In genomic region chr20:33689973-33690372, GRCh38 we compare ENCODE assay signal across 10 cellular contexts. TPM values are rescaled to one million over a fixed set of nuclear protein-coding genes. Genes with fewer than 3 reads are reported as not detected.
DNase-seq lines count a peak whose midpoint lies in the region; ATAC-seq and TF ChIP-seq lines count a peak whose summit lies in the region.
"Had no signal": no experiment of that assay in that cellular context is flagged by ENCODE, and none has a peak within 500 bp of the region (broad histone marks: within the 10 kb centered on the region; RNA-seq: fewer than 3 reads in every experiment).

No MANE protein-coding gene starts in this region.

- H4K8ac ChIP-seq in mesendoderm (ENCODE audit: low read depth, low read length): no peak overlapping the region

- H2BK120ac ChIP-seq in mesendoderm (ENCODE audit: low read depth, low read length): no peak overlapping the region

- no peak overlapping the region for H2BK5ac ChIP-seq in mesendoderm (ENCODE audit: low read length)

- no TSS peak for BruUV-seq in PC-9 (replicated peaks; lab: Mats Ljungman, UMichigan)

- H4K5ac ChIP-seq in mesendoderm (ENCODE audit: low read length): no peak overlapping the region

- peak; percentile 8 for DNase-seq in Caki2 (ENCODE audit: low read depth)
- peak in 1 of 2 experiments; percentile 39 for DNase-seq in PC-9
- peak; percentile 83 for DNase-seq in activated naive CD4-positive, alpha-beta T cell treated with anti-CD3 and anti-CD28 coated beads for 36 hours
- DNase-seq in naive thymus-derived CD4-positive, alpha-beta T cell: peak in 3 of 9 donors; percentile 30 to 57 (median 56)
- no peak for DNase-seq in mesendoderm
- no peak for DNase-seq in NCI-H1417 treated with DMSO at 0.1 percent for 48 hours (lab: John Stamatoyannopoulos, UW)
- no peak for DNase-seq in NCI-H1694 treated with DMSO at 0.1 percent for 48 hours (lab: John Stamatoyannopoulos, UW)
- DNase-seq: trophoblast cell had no signal

- H3K9ac ChIP-seq in mesendoderm (ENCODE audit: low read length): no peak overlapping the region

- in situ Hi-C loops in Caki2 (cut with HindIII; ENCODE audit: low pct_unique_long_range_greater_than_20kb, low sequenced_read_pairs): no loop called here

- no peak overlapping the region for H2BK15ac ChIP-seq in mesendoderm (replicated peaks; ENCODE audit: low read depth)

- H3K27me3 ChIP-seq in PC-9 (ENCODE audit: insufficient read depth, low read depth): no peaks in the 10 kb centered on the region
- H3K27me3 ChIP-seq in naive thymus-derived CD4-positive, alpha-beta T cell (ENCODE audit: control insufficient read depth in 2 of 2, insufficient read depth in 2 of 2, low read length in 2 of 2): no peaks in the 10 kb centered on the region
- H3K27me3 ChIP-seq in mesendoderm (ENCODE audit: insufficient read depth, low read length, poor library complexity): no peaks in the 10 kb centered on the region

- POLR2A ChIA-PET in PC-9 (lab: Charles Lee; ENCODE audit: unreplicated experiment): interaction anchor here (0.6 to 0.7 kb wide), 2 partner anchors 229 to 496 kb away, joined by 5 to 14 read pairs; no protein-coding TSS in a partner anchor
- POLR2A ChIA-PET in naive thymus-derived CD4-positive, alpha-beta T cell (lab: Charles Lee): interaction anchor here (0.6 to 2.9 kb wide), 9 partner anchors 10 to 167 kb away, joined by 3 to 19 read pairs (median 7); partner anchors contain the start of genes ACTL10, C20orf144, PXMP4 and ZNF341

- peaks cover 4% of the 10 kb centered on the region for H3K36me3 Mint-ChIP-seq in activated naive CD4-positive, alpha-beta T cell treated with anti-CD3 and anti-CD28 coated beads for 36 hours (ENCODE audit: low read depth)
- peaks cover 0 to 4% (median 0%) of the 10 kb centered on the region in 5 donors for H3K36me3 Mint-ChIP-seq in naive thymus-derived CD4-positive, alpha-beta T cell
- H3K36me3 Mint-ChIP-seq: memory B cell had no signal

- no peaks in the 10 kb centered on the region for H4K20me1 ChIP-seq in PC-9 (ENCODE audit: insufficient read depth)

- peak; percentile 12 for ATAC-seq in naive thymus-derived CD4-positive, alpha-beta T cell
- ATAC-seq in HG03342 (IDR thresholded peaks at IDR 0.05; ENCODE audit: unreplicated experiment): no peak

- WGBS in mesendoderm (ENCODE audit: extremely low coverage, insufficient coverage, low lambda C conversion rate): no CpG with 5 or more reads among the region's 4 CpGs

- H3K56ac ChIP-seq in mesendoderm (ENCODE audit: low read length): no peak overlapping the region

- TF ChIP-seq CTCF in PC-9 (conservative IDR thresholded peaks at IDR 0.05): no peak

- H3K4me2 ChIP-seq in PC-9: peak overlapping the region; percentile 48
- H3K4me2 ChIP-seq in mesendoderm (ENCODE audit: low read length): no peak overlapping the region

- H3K27ac Mint-ChIP-seq in activated naive CD4-positive, alpha-beta T cell treated with anti-CD3 and anti-CD28 coated beads for 36 hours: peak overlapping the region; percentile 76
- peak overlapping the region; percentile 4 to 95 (median 77) for H3K27ac Mint-ChIP-seq in naive thymus-derived CD4-positive, alpha-beta T cell
- H3K27ac Mint-ChIP-seq: memory B cell had no signal

- CTCF ChIA-PET in PC-9 (lab: Charles Lee): interaction anchor here (0.6 kb wide), 1 partner anchor 36 kb away, joined by 3 read pairs; no protein-coding TSS in a partner anchor
- CTCF ChIA-PET in activated naive CD4-positive, alpha-beta T cell treated with anti-CD3 and anti-CD28 coated beads for 36 hours (lab: Charles Lee): interaction anchor here (0.6 to 0.7 kb wide), 3 partner anchors 23 to 247 kb away, joined by 4 to 5 read pairs (median 4); no protein-coding TSS in a partner anchor
- CTCF ChIA-PET in naive thymus-derived CD4-positive, alpha-beta T cell (lab: Charles Lee): interaction anchor here (0.8 kb wide), 1 partner anchor 722 kb away, joined by 4 read pairs; no protein-coding TSS in a partner anchor

- H3K9me2 ChIP-seq in PC-9 (ENCODE audit: insufficient read depth): no peaks in the 10 kb centered on the region

- peak overlapping the region; percentile 25 for H3K4me3 Mint-ChIP-seq in activated naive CD4-positive, alpha-beta T cell treated with anti-CD3 and anti-CD28 coated beads for 36 hours
- peak overlapping the region in 9 of 10 donors; percentile 18 to 73 (median 61) for H3K4me3 Mint-ChIP-seq in naive thymus-derived CD4-positive, alpha-beta T cell
- H3K4me3 Mint-ChIP-seq: memory B cell had no signal

- no peaks in the 10 kb centered on the region for H3K9me3 Mint-ChIP-seq in activated naive CD4-positive, alpha-beta T cell treated with anti-CD3 and anti-CD28 coated beads for 36 hours
- no peaks in the 10 kb centered on the region for H3K9me3 Mint-ChIP-seq in naive thymus-derived CD4-positive, alpha-beta T cell
- H3K9me3 Mint-ChIP-seq: memory B cell had no signal

- no peaks in the 10 kb centered on the region for H3K36me3 ChIP-seq in PC-9 (ENCODE audit: low read depth)
- no peaks in the 10 kb centered on the region for H3K36me3 ChIP-seq in naive thymus-derived CD4-positive, alpha-beta T cell (ENCODE audit: control insufficient read depth in 2 of 3, insufficient read depth in 3 of 3, low read length in 3 of 3)
- no peaks in the 10 kb centered on the region for H3K36me3 ChIP-seq in mesendoderm (ENCODE audit: control insufficient read depth, insufficient read depth, low read length)

- H3K18ac ChIP-seq in mesendoderm (ENCODE audit: low read length): no peak overlapping the region

- no peaks in the 10 kb centered on the region for H3K9me3 ChIP-seq in PC-9 (ENCODE audit: insufficient read depth, low read depth)
- no peaks in the 10 kb centered on the region for H3K9me3 ChIP-seq in naive thymus-derived CD4-positive, alpha-beta T cell (ENCODE audit: control insufficient read depth in 2 of 3, low read length in 3 of 3)

- no peaks in the 10 kb centered on the region for H3K79me1 ChIP-seq in mesendoderm (ENCODE audit: low read length)

- peaks cover 44% of the 10 kb centered on the region for H3K4me1 Mint-ChIP-seq in activated naive CD4-positive, alpha-beta T cell treated with anti-CD3 and anti-CD28 coated beads for 36 hours (ENCODE audit: low read depth)
- peaks cover 11 to 50% (median 37%) of the 10 kb centered on the region in 7 donors for H3K4me1 Mint-ChIP-seq in naive thymus-derived CD4-positive, alpha-beta T cell

- H3F3A ChIP-seq in PC-9 (ENCODE audit: insufficient read depth, low read depth): peaks cover 14% of the 10 kb centered on the region; the same call in 1 of the 2 replicates

- H3K4me1 ChIP-seq in PC-9 (replicated peaks; ENCODE audit: insufficient read depth): peaks cover 20% of the 10 kb centered on the region
- H3K4me1 ChIP-seq in naive thymus-derived CD4-positive, alpha-beta T cell (ENCODE audit: control insufficient read depth in 2 of 2, insufficient read depth in 2 of 2, low read length in 2 of 2): peaks cover 3 to 26% of the 10 kb centered on the region in 2 donors
- peaks cover 5% of the 10 kb centered on the region for H3K4me1 ChIP-seq in mesendoderm (ENCODE audit: control insufficient read depth, low read depth, low read length)

- H3K4ac ChIP-seq in mesendoderm (ENCODE audit: low read depth, low read length): no peak overlapping the region

- H3K27ac ChIP-seq in PC-9 (no peak overlapping the region), mesendoderm (ENCODE audit: low read depth, low read length) (no peak overlapping the region)
- H3K27ac ChIP-seq in naive thymus-derived CD4-positive, alpha-beta T cell (ENCODE audit: low read depth, low read length): peak overlapping the region; percentile 28

- no peak overlapping the region for H3K4me3 ChIP-seq in PC-9
- H3K4me3 ChIP-seq in naive thymus-derived CD4-positive, alpha-beta T cell (ENCODE audit: low read length): no peak overlapping the region
- H3K4me3 ChIP-seq in mesendoderm (ENCODE audit: low read length): no peak overlapping the region

- H2AK5ac ChIP-seq in mesendoderm (ENCODE audit: low read length): no peak overlapping the region

- no peak overlapping the region for H3K23ac ChIP-seq in mesendoderm (ENCODE audit: low read length)

- no peak overlapping the region for H2AFZ ChIP-seq in PC-9

- intact Hi-C loops in PC-9 (cut with micrococcal nuclease; ENCODE audit: unreplicated experiment): no loop called here
- intact Hi-C loops in activated naive CD4-positive, alpha-beta T cell treated with anti-CD3 and anti-CD28 coated beads for 36 hours (cut with micrococcal nuclease): loop anchor here (1.0 to 5.0 kb wide), 2 partner anchors 30 to 87 kb away; partner anchors contain the start of gene PXMP4
- intact Hi-C loops in naive thymus-derived CD4-positive, alpha-beta T cell (cut with micrococcal nuclease): no loop called here

- H3K79me2 ChIP-seq in PC-9 (ENCODE audit: low read depth): peaks cover 6% of the 10 kb centered on the region
- peaks cover 7% of the 10 kb centered on the region for H3K79me2 ChIP-seq in mesendoderm (ENCODE audit: control insufficient read depth, insufficient read depth, low read length)

- H3K27me3 Mint-ChIP-seq in activated naive CD4-positive, alpha-beta T cell treated with anti-CD3 and anti-CD28 coated beads for 36 hours (ENCODE audit: low read depth): no peaks in the 10 kb centered on the region
- H3K27me3 Mint-ChIP-seq in naive thymus-derived CD4-positive, alpha-beta T cell: no peaks in the 10 kb centered on the region
- H3K27me3 Mint-ChIP-seq: memory B cell had no signal

RNA-seq across cellular contexts. Expression of gene E2F1, which starts 3.8 kb away (rescaled TPM):
- 45.9 and 60.9 TPM in 2 replicates for total RNA-seq in Caki2 (2014; rRNA removed; shearing (Covaris generic); ENCODE audit: low replicate concordance)
- total RNA-seq in PC-9 (2021): 31.5 and 31.6 TPM in 2 replicates
- total RNA-seq in activated naive CD4-positive, alpha-beta T cell treated with anti-CD3 and anti-CD28 coated beads for 36 hours: 10 to 100 TPM; 69.3 to 70.0 TPM
- 10 to 100 TPM in 1 of 5 experiments, 1 to 10 TPM in 3, under 1 TPM in 1; 0.98 to 61.6 (median 1.6) TPM for total RNA-seq in naive thymus-derived CD4-positive, alpha-beta T cell
- polyA plus RNA-seq in naive thymus-derived CD4-positive, alpha-beta T cell: under 1 TPM in 1 of 2 donors, not detected in 1; 0.46 TPM
- polyA plus RNA-seq in mesendoderm (2013, experiment 1 of 2): 20.7 TPM
- 20.1 TPM for polyA plus RNA-seq in mesendoderm (2013, experiment 2 of 2)

RNA-seq across cellular contexts. Expression of gene NECAB3, which starts 15.7 kb away (rescaled TPM):
- 30.2 and 96.4 TPM in 2 replicates for total RNA-seq in Caki2 (2014; rRNA removed; shearing (Covaris generic); ENCODE audit: low replicate concordance)
- total RNA-seq in PC-9 (2021): 72.1 and 77.7 TPM in 2 replicates
- 10 to 100 TPM; 12.7 to 14.3 TPM for total RNA-seq in activated naive CD4-positive, alpha-beta T cell treated with anti-CD3 and anti-CD28 coated beads for 36 hours
- 10 to 100 TPM; 10.8 to 46.8 (median 16.3) TPM for total RNA-seq in naive thymus-derived CD4-positive, alpha-beta T cell
- 1 to 10 TPM; 2.3 to 2.7 TPM for polyA plus RNA-seq in naive thymus-derived CD4-positive, alpha-beta T cell
- polyA plus RNA-seq in mesendoderm (2013, experiment 1 of 2): 9.3 TPM
- 9.8 TPM for polyA plus RNA-seq in mesendoderm (2013, experiment 2 of 2)

RNA-seq across cellular contexts. Expression of gene ACTL10, which starts 23.2 kb away (rescaled TPM):
- 10.2 and 15.2 TPM in 2 replicates for total RNA-seq in Caki2 (2014; rRNA removed; shearing (Covaris generic); ENCODE audit: low replicate concordance)
- 0.85 and 1.0 TPM in 2 replicates for total RNA-seq in PC-9 (2021)
- total RNA-seq in activated naive CD4-positive, alpha-beta T cell treated with anti-CD3 and anti-CD28 coated beads for 36 hours: 1 to 10 TPM in 1 of 2 experiments, under 1 TPM in 1; 0.96 to 1.0 TPM
- total RNA-seq in naive thymus-derived CD4-positive, alpha-beta T cell: 1 to 10 TPM in 4 of 5 experiments, under 1 TPM in 1; 0.66 to 4.9 (median 3.2) TPM
- 1 to 10 TPM; 2.0 to 4.4 TPM for polyA plus RNA-seq in naive thymus-derived CD4-positive, alpha-beta T cell
- 0.07 TPM for polyA plus RNA-seq in mesendoderm (2013, experiment 1 of 2)
- 0.06 TPM for polyA plus RNA-seq in mesendoderm (2013, experiment 2 of 2)

RNA-seq across cellular contexts. Expression of gene C20orf144, which starts 27.8 kb away (rescaled TPM):
- 0.44 TPM in 1 of 2 replicates, not detected in the other for total RNA-seq in Caki2 (2014; rRNA removed; shearing (Covaris generic); ENCODE audit: low replicate concordance)
- total RNA-seq in PC-9 (2021): 0.18 and 0.20 TPM in 2 replicates
- under 1 TPM; 0.15 to 0.38 TPM for total RNA-seq in activated naive CD4-positive, alpha-beta T cell treated with anti-CD3 and anti-CD28 coated beads for 36 hours
- under 1 TPM in 4 of 5 experiments, not detected in 1; 0.17 to 0.79 (median 0.30) TPM for total RNA-seq in naive thymus-derived CD4-positive, alpha-beta T cell
- polyA plus RNA-seq in naive thymus-derived CD4-positive, alpha-beta T cell: under 1 TPM in 1 of 2 donors, not detected in 1; 0.20 TPM
- 0.14 TPM for polyA plus RNA-seq in mesendoderm (2013, experiment 1 of 2)
- polyA plus RNA-seq in mesendoderm (2013, experiment 2 of 2): 0.13 TPM

RNA-seq across cellular contexts. Expression of gene PXMP4, which starts 30.1 kb away (rescaled TPM):
- total RNA-seq in Caki2 (2014; rRNA removed; shearing (Covaris generic); ENCODE audit: low replicate concordance): 3.3 and 4.9 TPM in 2 replicates
- 12.2 and 19.1 TPM in 2 replicates for total RNA-seq in PC-9 (2021)
- total RNA-seq in activated naive CD4-positive, alpha-beta T cell treated with anti-CD3 and anti-CD28 coated beads for 36 hours: 10 to 100 TPM in 1 of 2 experiments, 1 to 10 TPM in 1; 9.5 to 10.3 TPM
- total RNA-seq in naive thymus-derived CD4-positive, alpha-beta T cell: 10 to 100 TPM in 3 of 5 experiments, 1 to 10 TPM in 2; 4.5 to 14.3 (median 10.1) TPM
- polyA plus RNA-seq in naive thymus-derived CD4-positive, alpha-beta T cell: 10 to 100 TPM in 1 of 2 donors, 1 to 10 TPM in 1; 9.1 to 18.7 TPM
- 2.2 TPM for polyA plus RNA-seq in mesendoderm (2013, experiment 1 of 2)
- 1.8 TPM for polyA plus RNA-seq in mesendoderm (2013, experiment 2 of 2)

Comparison
In these comparisons a context has a peak if more than half of its experiments do, and no peak if none do; other contexts are left out.
1. DNase-seq: peak in Caki2 (single experiment) and activated naive CD4-positive, alpha-beta T cell treated with anti-CD3 and anti-CD28 coated beads for 36 hours (single experiment); none in mesendoderm (single experiment), NCI-H1417 treated with DMSO at 0.1 percent for 48 hours (single experiment) and NCI-H1694 treated with DMSO at 0.1 percent for 48 hours (single experiment).